In the genomic region with DNA sequence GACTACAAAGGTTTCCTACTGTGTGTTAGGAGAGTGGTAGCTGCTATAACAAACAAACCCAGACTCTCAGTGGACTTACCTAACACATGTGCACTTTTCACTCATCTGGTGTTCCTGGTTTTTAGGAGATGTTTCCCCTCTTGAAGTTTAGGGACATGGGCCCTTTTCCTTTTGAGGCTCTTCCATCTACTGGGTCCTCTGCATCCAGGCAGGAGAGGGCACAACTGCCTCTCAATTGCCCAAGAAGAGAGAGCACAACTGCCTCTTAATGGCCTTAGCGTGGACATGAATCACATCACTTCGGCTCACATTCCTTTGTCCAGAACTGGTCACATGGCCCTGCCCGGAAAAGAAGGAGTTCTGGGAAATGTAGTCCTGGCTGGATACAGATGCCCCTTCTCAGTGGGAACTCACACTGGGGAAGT, we compare ENCODE assay signal across 1 cellular context.
TF ChIP-seq lines count a peak whose summit lies in the region.

No MANE protein-coding gene starts in this region.

TF ChIP-seq in WTC11, 78 proteins besides CTCF, POLR2A, EP300 and RAD21 (continued from another document):
- TF ChIP-seq, protein P1, sequence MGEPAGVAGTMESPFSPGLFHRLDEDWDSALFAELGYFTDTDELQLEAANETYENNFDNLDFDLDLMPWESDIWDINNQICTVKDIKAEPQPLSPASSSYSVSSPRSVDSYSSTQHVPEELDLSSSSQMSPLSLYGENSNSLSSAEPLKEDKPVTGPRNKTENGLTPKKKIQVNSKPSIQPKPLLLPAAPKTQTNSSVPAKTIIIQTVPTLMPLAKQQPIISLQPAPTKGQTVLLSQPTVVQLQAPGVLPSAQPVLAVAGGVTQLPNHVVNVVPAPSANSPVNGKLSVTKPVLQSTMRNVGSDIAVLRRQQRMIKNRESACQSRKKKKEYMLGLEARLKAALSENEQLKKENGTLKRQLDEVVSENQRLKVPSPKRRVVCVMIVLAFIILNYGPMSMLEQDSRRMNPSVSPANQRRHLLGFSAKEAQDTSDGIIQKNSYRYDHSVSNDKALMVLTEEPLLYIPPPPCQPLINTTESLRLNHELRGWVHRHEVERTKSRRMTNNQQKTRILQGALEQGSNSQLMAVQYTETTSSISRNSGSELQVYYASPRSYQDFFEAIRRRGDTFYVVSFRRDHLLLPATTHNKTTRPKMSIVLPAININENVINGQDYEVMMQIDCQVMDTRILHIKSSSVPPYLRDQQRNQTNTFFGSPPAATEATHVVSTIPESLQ (CRISPR knock-in tag; IDR thresholded peaks at IDR 0.05): no peak
- TF ChIP-seq, protein P2, sequence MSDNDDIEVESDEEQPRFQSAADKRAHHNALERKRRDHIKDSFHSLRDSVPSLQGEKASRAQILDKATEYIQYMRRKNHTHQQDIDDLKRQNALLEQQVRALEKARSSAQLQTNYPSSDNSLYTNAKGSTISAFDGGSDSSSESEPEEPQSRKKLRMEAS (CRISPR knock-in tag; IDR thresholded peaks at IDR 0.05): peak; percentile 45; the same call in 1 of the 2 replicates
- no peak for TF ChIP-seq MXD4 (CRISPR knock-in tag; IDR thresholded peaks at IDR 0.05; ENCODE audit: borderline replicate concordance)
- TF ChIP-seq, protein P3, sequence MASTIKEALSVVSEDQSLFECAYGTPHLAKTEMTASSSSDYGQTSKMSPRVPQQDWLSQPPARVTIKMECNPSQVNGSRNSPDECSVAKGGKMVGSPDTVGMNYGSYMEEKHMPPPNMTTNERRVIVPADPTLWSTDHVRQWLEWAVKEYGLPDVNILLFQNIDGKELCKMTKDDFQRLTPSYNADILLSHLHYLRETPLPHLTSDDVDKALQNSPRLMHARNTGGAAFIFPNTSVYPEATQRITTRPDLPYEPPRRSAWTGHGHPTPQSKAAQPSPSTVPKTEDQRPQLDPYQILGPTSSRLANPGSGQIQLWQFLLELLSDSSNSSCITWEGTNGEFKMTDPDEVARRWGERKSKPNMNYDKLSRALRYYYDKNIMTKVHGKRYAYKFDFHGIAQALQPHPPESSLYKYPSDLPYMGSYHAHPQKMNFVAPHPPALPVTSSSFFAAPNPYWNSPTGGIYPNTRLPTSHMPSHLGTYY (CRISPR knock-in tag; IDR thresholded peaks at IDR 0.05): no peak
- TF ChIP-seq, protein P4, sequence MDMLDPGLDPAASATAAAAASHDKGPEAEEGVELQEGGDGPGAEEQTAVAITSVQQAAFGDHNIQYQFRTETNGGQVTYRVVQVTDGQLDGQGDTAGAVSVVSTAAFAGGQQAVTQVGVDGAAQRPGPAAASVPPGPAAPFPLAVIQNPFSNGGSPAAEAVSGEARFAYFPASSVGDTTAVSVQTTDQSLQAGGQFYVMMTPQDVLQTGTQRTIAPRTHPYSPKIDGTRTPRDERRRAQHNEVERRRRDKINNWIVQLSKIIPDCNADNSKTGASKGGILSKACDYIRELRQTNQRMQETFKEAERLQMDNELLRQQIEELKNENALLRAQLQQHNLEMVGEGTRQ (CRISPR knock-in tag; IDR thresholded peaks at IDR 0.05): peak; percentile 97
- TF ChIP-seq, protein P5, sequence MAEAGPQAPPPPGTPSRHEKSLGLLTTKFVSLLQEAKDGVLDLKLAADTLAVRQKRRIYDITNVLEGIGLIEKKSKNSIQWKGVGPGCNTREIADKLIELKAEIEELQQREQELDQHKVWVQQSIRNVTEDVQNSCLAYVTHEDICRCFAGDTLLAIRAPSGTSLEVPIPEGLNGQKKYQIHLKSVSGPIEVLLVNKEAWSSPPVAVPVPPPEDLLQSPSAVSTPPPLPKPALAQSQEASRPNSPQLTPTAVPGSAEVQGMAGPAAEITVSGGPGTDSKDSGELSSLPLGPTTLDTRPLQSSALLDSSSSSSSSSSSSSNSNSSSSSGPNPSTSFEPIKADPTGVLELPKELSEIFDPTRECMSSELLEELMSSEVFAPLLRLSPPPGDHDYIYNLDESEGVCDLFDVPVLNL (CRISPR knock-in tag; IDR thresholded peaks at IDR 0.05; ENCODE audit: borderline replicate concordance, low read depth): no peak
- no peak for TF ChIP-seq TEAD1 (CRISPR knock-in tag; IDR thresholded peaks at IDR 0.05)
- TF ChIP-seq ZNF423 (CRISPR knock-in tag; IDR thresholded peaks at IDR 0.05): no peak
